ENCODE assay signal across 8 cellular contexts in the genomic region with DNA sequence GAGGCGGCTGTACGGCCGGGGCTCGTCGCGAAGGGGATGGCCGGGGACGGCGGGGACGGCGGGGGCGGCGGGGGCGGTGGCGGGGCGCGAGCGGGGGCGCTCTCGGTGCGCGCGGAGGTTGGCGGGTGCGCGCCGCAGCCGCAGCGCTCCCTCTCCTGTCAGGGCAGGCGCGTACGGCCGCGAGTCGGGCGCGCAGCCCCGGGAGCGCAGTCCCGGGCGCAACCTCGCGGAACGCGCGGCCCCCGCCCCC. TPM values are rescaled to one million over a fixed set of nuclear protein-coding genes. Genes with fewer than 3 reads are reported as not detected.
DNase-seq lines count a peak whose midpoint lies in the region; ATAC-seq and TF ChIP-seq lines count a peak whose summit lies in the region.

No MANE protein-coding gene starts in this region.

- WGBS in SK-N-SH (ENCODE audit: low lambda C conversion rate): no CpG with 5 or more reads among the region's 47 CpGs

- no peak overlapping the region for H3K27ac ChIP-seq in SK-N-SH (ENCODE audit: low read depth in 2 of 2, low read length in 1 of 2)
- no peak overlapping the region for H3K27ac ChIP-seq in stomach smooth muscle (ENCODE audit: low read length)

- no peak for DNase-seq in SK-N-SH
- DNase-seq in activated CD8-positive, alpha-beta T cell treated with anti-CD3 and anti-CD28 coated beads for 36 hours: no peak
- no peak for DNase-seq in stimulated activated CD4-positive, alpha-beta T cell treated with anti-CD3 and anti-CD28 coated beads, Interleukin-2, amount 100 ng/mL, for 48 hours
- DNase-seq in NCI-H1930 (lab: John Stamatoyannopoulos, UW): no peak

- no peaks in the 10 kb centered on the region for H4K20me1 ChIP-seq in SK-N-SH (ENCODE audit: insufficient read depth)

- TF ChIP-seq CTCF in SK-N-SH (IDR thresholded peaks at IDR 0.05): no peak
- TF ChIP-seq CTCF in activated CD8-positive, alpha-beta T cell treated with anti-CD3 and anti-CD28 coated beads for 36 hours (IDR thresholded peaks at IDR 0.05): no peak

- POLR2A ChIA-PET in SK-N-SH (lab: Yijun Ruan, JAX): no interaction called here
- POLR2A ChIA-PET in activated CD8-positive, alpha-beta T cell treated with anti-CD3 and anti-CD28 coated beads for 36 hours (lab: Charles Lee): no interaction called here

- H3K36me3 ChIP-seq in SK-N-SH (replicated peaks in 1 of 2; ENCODE audit: control insufficient read depth in 1 of 2, insufficient read depth in 2 of 2, low read length in 1 of 2) (no peaks in the 10 kb centered on the region), stomach smooth muscle (ENCODE audit: control insufficient read depth in 2 of 2, insufficient read depth in 2 of 2, low read length in 2 of 2) (no peaks in the 10 kb centered on the region)

- H3K4me1 Mint-ChIP-seq in activated CD8-positive, alpha-beta T cell treated with anti-CD3 and anti-CD28 coated beads for 36 hours (ENCODE audit: low read depth): peaks cover 2% of the 10 kb centered on the region

- CTCF ChIA-PET in SK-N-SH (lab: Yijun Ruan, JAX): interaction anchor here (1.2 to 1.5 kb wide), 4 partner anchors 12 to 181 kb away, joined by 3 to 5 read pairs (median 4); no protein-coding TSS in a partner anchor
- CTCF ChIA-PET in activated CD8-positive, alpha-beta T cell treated with anti-CD3 and anti-CD28 coated beads for 36 hours (lab: Charles Lee): no interaction called here

- peak overlapping the region; percentile 65 for H3K4me3 Mint-ChIP-seq in activated CD8-positive, alpha-beta T cell treated with anti-CD3 and anti-CD28 coated beads for 36 hours

- no peak overlapping the region for H3K27ac Mint-ChIP-seq in activated CD8-positive, alpha-beta T cell treated with anti-CD3 and anti-CD28 coated beads for 36 hours

- no peak for ATAC-seq in SK-N-SH treated with all-trans-retinoic acid at 6 μM for 48 hours
- ATAC-seq in activated CD8-positive, alpha-beta T cell treated with anti-CD3 and anti-CD28 coated beads for 36 hours: no peak
- ATAC-seq in HG03571 (IDR thresholded peaks at IDR 0.05; ENCODE audit: unreplicated experiment): no peak

- H3K27me3 ChIP-seq in SK-N-SH (ENCODE audit: insufficient read depth) (no peaks in the 10 kb centered on the region), stomach smooth muscle (ENCODE audit: control insufficient read depth in 1 of 2, insufficient read depth in 2 of 2, low read length in 2 of 2) (peaks cover 2 to 4% of the 10 kb centered on the region in 2 donors)

- H3K9me3 ChIP-seq in SK-N-SH (no peaks in the 10 kb centered on the region), iPS-18c (ENCODE audit: control insufficient read depth, insufficient read depth, low read length) (peaks cover 2% of the 10 kb centered on the region), stomach smooth muscle (ENCODE audit: control insufficient read depth in 2 of 2, low read length in 2 of 2) (no peaks in the 10 kb centered on the region)

- H3K9me2 ChIP-seq in SK-N-SH: no peaks in the 10 kb centered on the region

- peak overlapping the region; percentile 71 for H3K4me3 ChIP-seq in SK-N-SH (ENCODE audit: low read depth in 2 of 2, low read length in 1 of 2)
- peak overlapping the region; percentile 72; the same call in 1 of the 2 replicates for H3K4me3 ChIP-seq in iPS-18c (ENCODE audit: insufficient read depth, low read depth, low read length)
- H3K4me3 ChIP-seq in stomach smooth muscle (ENCODE audit: low read length in 2 of 2): peak overlapping the region; percentile 57 to 75

- no peaks in the 10 kb centered on the region for H3K9me3 Mint-ChIP-seq in activated CD8-positive, alpha-beta T cell treated with anti-CD3 and anti-CD28 coated beads for 36 hours

- H2AFZ ChIP-seq in SK-N-SH (ENCODE audit: low read depth): peak overlapping the region; percentile 73; the same call in 1 of the 2 replicates

- TF ChIP-seq RAD21 in SK-N-SH (IDR thresholded peaks at IDR 0.05; ENCODE audit: low read length): no peak

- peaks cover 45% of the 10 kb centered on the region for H3K27me3 Mint-ChIP-seq in activated CD8-positive, alpha-beta T cell treated with anti-CD3 and anti-CD28 coated beads for 36 hours

- no peaks in the 10 kb centered on the region for H3K79me2 ChIP-seq in SK-N-SH (ENCODE audit: insufficient read depth)

- intact Hi-C loops in activated CD8-positive, alpha-beta T cell treated with anti-CD3 and anti-CD28 coated beads for 36 hours (cut with micrococcal nuclease): no loop called here

- no peaks in the 10 kb centered on the region for H3F3A ChIP-seq in SK-N-SH (replicated peaks; ENCODE audit: insufficient read depth)

- H3K4me1 ChIP-seq in SK-N-SH (ENCODE audit: control insufficient read depth in 1 of 2, insufficient read depth in 2 of 2, low read depth in 1 of 2, low read length in 1 of 2) (peaks cover 0 to 7% of the 10 kb centered on the region in 2 experiments; a peak in 2 of 4 replicates), stomach smooth muscle (ENCODE audit: control insufficient read depth, insufficient read depth, low read length) (peaks cover 14% of the 10 kb centered on the region)

- H3K9ac ChIP-seq in SK-N-SH: no peak overlapping the region; the same call in 1 of the 2 replicates
- no peak overlapping the region for H3K9ac ChIP-seq in stomach smooth muscle (ENCODE audit: low read length in 2 of 2)

- no peak for TF ChIP-seq EP300 in SK-N-SH (IDR thresholded peaks at IDR 0.05; ENCODE audit: borderline replicate concordance in 1 of 2, low read depth in 1 of 2, low read length in 1 of 2)

- H3K36me3 Mint-ChIP-seq in activated CD8-positive, alpha-beta T cell treated with anti-CD3 and anti-CD28 coated beads for 36 hours (ENCODE audit: low read depth): no peaks in the 10 kb centered on the region

- peak overlapping the region; percentile 77; the same call in 1 of the 2 replicates for H3K4me2 ChIP-seq in SK-N-SH

TF ChIP-seq in SK-N-SH, 30 proteins besides CTCF, POLR2A, EP300 and RAD21:
- TF ChIP-seq, protein P1, sequence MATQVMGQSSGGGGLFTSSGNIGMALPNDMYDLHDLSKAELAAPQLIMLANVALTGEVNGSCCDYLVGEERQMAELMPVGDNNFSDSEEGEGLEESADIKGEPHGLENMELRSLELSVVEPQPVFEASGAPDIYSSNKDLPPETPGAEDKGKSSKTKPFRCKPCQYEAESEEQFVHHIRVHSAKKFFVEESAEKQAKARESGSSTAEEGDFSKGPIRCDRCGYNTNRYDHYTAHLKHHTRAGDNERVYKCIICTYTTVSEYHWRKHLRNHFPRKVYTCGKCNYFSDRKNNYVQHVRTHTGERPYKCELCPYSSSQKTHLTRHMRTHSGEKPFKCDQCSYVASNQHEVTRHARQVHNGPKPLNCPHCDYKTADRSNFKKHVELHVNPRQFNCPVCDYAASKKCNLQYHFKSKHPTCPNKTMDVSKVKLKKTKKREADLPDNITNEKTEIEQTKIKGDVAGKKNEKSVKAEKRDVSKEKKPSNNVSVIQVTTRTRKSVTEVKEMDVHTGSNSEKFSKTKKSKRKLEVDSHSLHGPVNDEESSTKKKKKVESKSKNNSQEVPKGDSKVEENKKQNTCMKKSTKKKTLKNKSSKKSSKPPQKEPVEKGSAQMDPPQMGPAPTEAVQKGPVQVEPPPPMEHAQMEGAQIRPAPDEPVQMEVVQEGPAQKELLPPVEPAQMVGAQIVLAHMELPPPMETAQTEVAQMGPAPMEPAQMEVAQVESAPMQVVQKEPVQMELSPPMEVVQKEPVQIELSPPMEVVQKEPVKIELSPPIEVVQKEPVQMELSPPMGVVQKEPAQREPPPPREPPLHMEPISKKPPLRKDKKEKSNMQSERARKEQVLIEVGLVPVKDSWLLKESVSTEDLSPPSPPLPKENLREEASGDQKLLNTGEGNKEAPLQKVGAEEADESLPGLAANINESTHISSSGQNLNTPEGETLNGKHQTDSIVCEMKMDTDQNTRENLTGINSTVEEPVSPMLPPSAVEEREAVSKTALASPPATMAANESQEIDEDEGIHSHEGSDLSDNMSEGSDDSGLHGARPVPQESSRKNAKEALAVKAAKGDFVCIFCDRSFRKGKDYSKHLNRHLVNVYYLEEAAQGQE (IDR thresholded peaks at IDR 0.05; ENCODE audit: low read depth, low read length): no peak
- no peak for TF ChIP-seq TEAD4 (IDR thresholded peaks at IDR 0.05; ENCODE audit: borderline replicate concordance, insufficient read depth)
- peak; percentile 61 for TF ChIP-seq NRF1 (IDR thresholded peaks at IDR 0.05; ENCODE audit: low read depth, low read length)

TF ChIP-seq in SK-N-SH treated with all-trans-retinoic acid at 6 μM for 48 hours, 23 proteins besides CTCF, POLR2A, EP300 and RAD21:
- no peak for TF ChIP-seq GLIS3 (CRISPR knock-in tag; IDR thresholded peaks at IDR 0.05)
- TF ChIP-seq PPARA (CRISPR knock-in tag; IDR thresholded peaks at IDR 0.05; ENCODE audit: borderline replicate concordance): no peak
- no peak for TF ChIP-seq ISL1 (CRISPR knock-in tag; IDR thresholded peaks at IDR 0.05)
- TF ChIP-seq CSDC2 (CRISPR knock-in tag; IDR thresholded peaks at IDR 0.05): no peak
- no peak for TF ChIP-seq RARB (CRISPR knock-in tag; IDR thresholded peaks at IDR 0.05)

RNA-seq across cellular contexts. Expression of a gene that starts 0.3 kb away (rescaled TPM):
- polyA plus RNA-seq in SK-N-SH (2012; rRNA removed): 1.0 and 1.6 TPM in 2 replicates
- polyA plus RNA-seq in SK-N-SH (2012; cell fraction: cytosol; rRNA removed): 0.75 and 1.0 TPM in 2 replicates
- polyA plus RNA-seq in SK-N-SH (2012; cell fraction: nucleus; rRNA removed): 2.5 and 4.3 TPM in 2 replicates
- under 1 TPM; 0.20 to 0.25 TPM for total RNA-seq in activated CD8-positive, alpha-beta T cell treated with anti-CD3 and anti-CD28 coated beads for 36 hours
